17 cellular contexts compared by ENCODE assay signal in genomic region chr11:121596195-121597145, GRCh38.
A peak's percentile ranks its signal among the peaks of the same experiment; 100 is the strongest.
DNase-seq lines count a peak whose midpoint lies in the region; ATAC-seq, FAIRE-seq and TF ChIP-seq lines count a peak whose summit lies in the region.
"Had no signal": no experiment of that assay in that cellular context is flagged by ENCODE, and none has a peak within 500 bp of the region (broad histone marks: within the 10 kb centered on the region; RNA-seq: fewer than 3 reads in every experiment).

No MANE protein-coding gene starts in this region.

- CTCF ChIA-PET in A549 (lab: Yijun Ruan, JAX): no interaction called here
- CTCF ChIA-PET in HepG2 (lab: Yijun Ruan, JAX; ENCODE audit: low intra/inter-chr PET ratio, low total read pairs): no interaction called here

- H3K9me3 ChIP-seq in A549: no peaks in the 10 kb centered on the region
- H3K9me3 ChIP-seq in HepG2 (ENCODE audit: low read length): no peaks in the 10 kb centered on the region
- H3K9me3 ChIP-seq in body of pancreas: no peaks in the 10 kb centered on the region
- H3K9me3 ChIP-seq: adrenal gland had no signal

- H3K27ac Mint-ChIP-seq in activated naive CD8-positive, alpha-beta T cell treated with anti-CD3 and anti-CD28 coated beads, Interleukin-2, amount 50 U/mL, for 24 hours: peak overlapping the region; percentile 17
- H3K27ac Mint-ChIP-seq: activated CD4-positive, alpha-beta T cell treated with anti-CD3 and anti-CD28 coated beads, Interleukin-2, amount 10 ng/mL, durations not matched to agents 24 days and 14 days; B cell; T-helper 1 cell treated with Interleukin-12 subunit alpha and Interleukin-12 subunit beta and Interleukin-4 antibody, amounts not matched to agents 30 μg/mL and 1 μg/mL, for 36 hours had no signal

- H4K20me1 ChIP-seq in HepG2 (ENCODE audit: insufficient read depth, low read length): peaks cover 4% of the 10 kb centered on the region; the same call in 1 of the 2 replicates

- FAIRE-seq in A549 (lab: Jason Lieb, UNC) (no peak), HepG2 (lab: Jason Lieb, UNC) (no peak)
- FAIRE-seq: frontal cortex had no signal

- H3K4me3 Mint-ChIP-seq in activated naive CD8-positive, alpha-beta T cell treated with anti-CD3 and anti-CD28 coated beads, Interleukin-2, amount 50 U/mL, for 24 hours: no peak overlapping the region
- H3K4me3 Mint-ChIP-seq: activated CD4-positive, alpha-beta T cell treated with anti-CD3 and anti-CD28 coated beads, Interleukin-2, amount 10 ng/mL, durations not matched to agents 24 days and 14 days; B cell; T-helper 1 cell treated with Interleukin-12 subunit alpha and Interleukin-12 subunit beta and Interleukin-4 antibody, amounts not matched to agents 30 μg/mL and 1 μg/mL, for 36 hours had no signal

- H3K4me1 ChIP-seq in A549: peaks cover 7% of the 10 kb centered on the region
- H3K4me1 ChIP-seq in HepG2 (ENCODE audit: insufficient read depth, low read length): no peaks in the 10 kb centered on the region
- no peaks in the 10 kb centered on the region for H3K4me1 ChIP-seq in body of pancreas
- H3K4me1 ChIP-seq: adrenal gland had no signal

- in situ Hi-C loops in HepG2 (cut with HindIII; ENCODE audit: extremely low pct_ligation_motif_present, low pct_unique_long_range_greater_than_20kb): loop anchor here (10.0 kb wide), 1 partner anchor 352 kb away; no protein-coding TSS in a partner anchor

- H2AFZ ChIP-seq in HepG2 (ENCODE audit: low read length): no peak overlapping the region

- ATAC-seq in A549 (no peak), HepG2 (peak; percentile 28; the same call in 1 of the 3 replicates), body of pancreas (no peak), GM19395 (IDR thresholded peaks at IDR 0.05; ENCODE audit: unreplicated experiment) (no peak)
- no peak for ATAC-seq in activated naive CD8-positive, alpha-beta T cell treated with anti-CD3 and anti-CD28 coated beads, Interleukin-2, amount 50 U/mL, for 24 hours

- H3K27ac ChIP-seq in A549: no peak overlapping the region
- H3K27ac ChIP-seq in HepG2 (ENCODE audit: extremely low read length, insufficient read depth, low read length): no peak overlapping the region
- H3K27ac ChIP-seq in body of pancreas: no peak overlapping the region
- H3K27ac ChIP-seq: adrenal gland had no signal

- no peak for TF ChIP-seq CTCF in A549 (IDR thresholded peaks at IDR 0.05)
- no peak for TF ChIP-seq CTCF in HepG2 (CRISPR knock-in tag; IDR thresholded peaks at IDR 0.05)
- TF ChIP-seq CTCF in body of pancreas (IDR thresholded peaks at IDR 0.05): no peak

- H3K4me3 ChIP-seq in A549 (no peak overlapping the region), HepG2 (replicated peaks in 1 of 3; ENCODE audit: insufficient read depth in 1 of 3, low read depth in 2 of 3, low read length in 3 of 3) (no peak overlapping the region), body of pancreas (no peak overlapping the region)
- H3K4me3 ChIP-seq: adrenal gland had no signal

- H3K36me3 ChIP-seq in HepG2 (replicated peaks in 1 of 2; ENCODE audit: control insufficient read depth in 1 of 2, insufficient read depth in 2 of 2, low read length in 2 of 2): peaks cover 33 to 80% of the 10 kb centered on the region in 2 experiments
- peaks cover 0 to 2% of the 10 kb centered on the region in 2 donors for H3K36me3 ChIP-seq in body of pancreas (replicated peaks in 1 of 2; ENCODE audit: insufficient read depth in 1 of 2, low read depth in 2 of 2)

- H3K27me3 ChIP-seq in HepG2 (ENCODE audit: control insufficient read depth in 1 of 2, insufficient read depth in 2 of 2, low read length in 2 of 2) (no peaks in the 10 kb centered on the region), body of pancreas (no peaks in the 10 kb centered on the region)
- H3K27me3 ChIP-seq: adrenal gland had no signal

- H3K36me3 Mint-ChIP-seq in activated naive CD8-positive, alpha-beta T cell treated with anti-CD3 and anti-CD28 coated beads, Interleukin-2, amount 50 U/mL, for 24 hours (ENCODE audit: low read depth): peaks cover 35% of the 10 kb centered on the region

- TF ChIP-seq EP300 in A549 (IDR thresholded peaks at IDR 0.05): no peak
- no peak for TF ChIP-seq EP300 in HepG2 (IDR thresholded peaks at IDR 0.05; ENCODE audit: low read depth in 2 of 2, low read length in 2 of 2)
- no peak for TF ChIP-seq EP300 in HepG2 (CRISPR knock-in tag; IDR thresholded peaks at IDR 0.05; ENCODE audit: borderline replicate concordance)

- DNase-seq in A549 (ENCODE audit: low read depth in 1 of 2, low spot score in 1 of 2): no peak
- peak; percentile 53 for DNase-seq in H4 (ENCODE audit: low spot score)
- DNase-seq in activated naive CD8-positive, alpha-beta T cell treated with anti-CD3 and anti-CD28 coated beads, Interleukin-2, amount 50 U/mL, for 24 hours: no peak
- DNase-seq in HepG2 (ENCODE audit: low spot score): no peak
- no peak for DNase-seq in body of pancreas
- no peak for DNase-seq in NCI-H510A (lab: John Stamatoyannopoulos, UW)
- no peak for DNase-seq in SHP77 (lab: John Stamatoyannopoulos, UW)
- DNase-seq: activated CD4-positive, alpha-beta T cell treated with anti-CD3 and anti-CD28 coated beads, Interleukin-2, amount 10 ng/mL, durations not matched to agents 24 days and 14 days; adrenal gland; NCI-H1417 treated with DMSO at 0.1 percent for 48 hours; NCI-H524; occipital lobe; stimulated activated CD4-positive, alpha-beta T cell treated with anti-CD3 and anti-CD28 coated beads, Interleukin-12 subunit alpha, Interleukin-12 subunit beta, amount 100 ng/mL, for 4 hours had no signal

- no peak overlapping the region for H3K9ac ChIP-seq in HepG2 (ENCODE audit: insufficient read depth, low read depth, low read length)

- POLR2A ChIA-PET in A549 (lab: Yijun Ruan, JAX) (no interaction called here), HepG2 (lab: Yijun Ruan, JAX) (no interaction called here)

- H3K4me1 Mint-ChIP-seq in activated naive CD8-positive, alpha-beta T cell treated with anti-CD3 and anti-CD28 coated beads, Interleukin-2, amount 50 U/mL, for 24 hours: peaks cover 3% of the 10 kb centered on the region

- WGBS in A549 (ENCODE audit: missing lambda C conversion rate): 82% methylated on average over 15 of the region's 19 CpGs
- WGBS in HepG2 (ENCODE audit: low lambda C conversion rate): 99% methylated on average over 8 of the region's 19 CpGs
- WGBS in body of pancreas, 2 donors: 70 to 74% methylated on average over 19 of the region's 19 CpGs

- H3K4me2 ChIP-seq in A549 (peak overlapping the region; percentile 32; the same call in 1 of the 3 replicates), HepG2 (ENCODE audit: low read depth, low read length) (no peak overlapping the region)

- H3K79me2 ChIP-seq in HepG2 (ENCODE audit: insufficient read depth, low read length): no peaks in the 10 kb centered on the region

- BruUV-seq in HepG2 (replicated peaks; lab: Mats Ljungman, UMichigan): no TSS peak

- H3K27me3 Mint-ChIP-seq in activated naive CD8-positive, alpha-beta T cell treated with anti-CD3 and anti-CD28 coated beads, Interleukin-2, amount 50 U/mL, for 24 hours: no peaks in the 10 kb centered on the region
- H3K27me3 Mint-ChIP-seq: activated CD4-positive, alpha-beta T cell treated with anti-CD3 and anti-CD28 coated beads, Interleukin-2, amount 10 ng/mL, durations not matched to agents 24 days and 14 days; B cell had no signal

- no peak for TF ChIP-seq RAD21 in A549 (conservative IDR thresholded peaks at IDR 0.05 in 1 of 2, IDR thresholded peaks at IDR 0.05 in 1 of 2)
- TF ChIP-seq RAD21 in HepG2 (CRISPR knock-in tag; IDR thresholded peaks at IDR 0.05): no peak

- intact Hi-C loops in HepG2 (cut with micrococcal nuclease; ENCODE audit: unreplicated experiment) (no loop called here), body of pancreas (cut with DNase I) (loop anchor here (5.0 kb wide), 1 partner anchor 279 kb away; no protein-coding TSS in a partner anchor)

- TF ChIP-seq POLR2A in A549 (IDR thresholded peaks at IDR 0.05; ENCODE audit: low read length) (no peak), HepG2 (IDR thresholded peaks at IDR 0.05; ENCODE audit: insufficient read depth in 1 of 2, low read depth in 2 of 2, low read length in 2 of 2) (no peak), body of pancreas (IDR thresholded peaks at IDR 0.05) (no peak)

- no peaks in the 10 kb centered on the region for H3K9me3 Mint-ChIP-seq in activated naive CD8-positive, alpha-beta T cell treated with anti-CD3 and anti-CD28 coated beads, Interleukin-2, amount 50 U/mL, for 24 hours
- H3K9me3 Mint-ChIP-seq: activated CD4-positive, alpha-beta T cell treated with anti-CD3 and anti-CD28 coated beads, Interleukin-2, amount 10 ng/mL, durations not matched to agents 24 days and 14 days; T-helper 1 cell treated with Interleukin-12 subunit alpha and Interleukin-12 subunit beta and Interleukin-4 antibody, amounts not matched to agents 30 μg/mL and 1 μg/mL, for 36 hours had no signal

TF ChIP-seq in A549, 52 proteins besides CTCF, POLR2A, EP300 and RAD21:
- TF ChIP-seq MAFK (IDR thresholded peaks at IDR 0.05; ENCODE audit: partially characterized antibody): peak; percentile 38
- TF ChIP-seq RCOR1 (IDR thresholded peaks at IDR 0.05; ENCODE audit: low read depth, low read length): no peak

TF ChIP-seq in HepG2, 621 proteins besides CTCF, POLR2A, EP300 and RAD21:
- TF ChIP-seq ZNF589 (CRISPR knock-in tag; conservative IDR thresholded peaks at IDR 0.05) (no peak), MYC (CRISPR knock-in tag; IDR thresholded peaks at IDR 0.05; ENCODE audit: borderline replicate concordance) (no peak), MAFF (IDR thresholded peaks at IDR 0.05; ENCODE audit: low read depth, low read length) (0 out of 2 replicates have a peak, but pooled peaks have one; percentile 12), MAFK (conservative IDR thresholded peaks at IDR 0.05 in 1 of 2, IDR thresholded peaks at IDR 0.05 in 1 of 2; ENCODE audit: low read length in 2 of 2) (peak; percentile 2 to 39; a peak in 2 of 4 replicates)

Comparison
In these comparisons a context has a peak if more than half of its experiments do, and no peak if none do; other contexts are left out.
1. Of the 38 proteins assayed by ChIP-seq in both HepG2 and A549: peak only in HepG2: none; only in A549: none; in both: MAFK; in neither: 37.